Comparison of ENCODE assay signal across 14 cellular contexts in genomic region chr5:170301901-170302728, GRCh38. TPM values are rescaled to one million over a fixed set of nuclear protein-coding genes. Genes with fewer than 3 reads are reported as not detected.
DNase-seq lines count a peak whose midpoint lies in the region; ATAC-seq, FAIRE-seq and TF ChIP-seq lines count a peak whose summit lies in the region.
"Had no signal": no experiment of that assay in that cellular context is flagged by ENCODE, and none has a peak within 500 bp of the region (broad histone marks: within the 10 kb centered on the region; RNA-seq: fewer than 3 reads in every experiment).

No MANE protein-coding gene starts in this region.

- H2BK120ac ChIP-seq in trophoblast cell (ENCODE audit: insufficient read depth, low read length, poor library complexity) (no peak overlapping the region), mesendoderm (ENCODE audit: low read depth, low read length) (no peak overlapping the region)

- H4K20me1 ChIP-seq in Loucy (ENCODE audit: insufficient read depth, low read length, poor library complexity, severe bottlenecking): no peaks in the 10 kb centered on the region
- no peaks in the 10 kb centered on the region for H4K20me1 ChIP-seq in PC-9 (ENCODE audit: insufficient read depth)

- H2BK5ac ChIP-seq in trophoblast cell (ENCODE audit: low read depth, low read length, poor library complexity) (no peak overlapping the region), mesendoderm (ENCODE audit: low read length) (no peak overlapping the region)

- DNase-seq in activated CD4-positive, alpha-beta T cell treated with anti-CD3 and anti-CD28 coated beads for 36 hours: no peak
- no peak for DNase-seq in activated CD4-positive, alpha-beta T cell treated with anti-CD3 and anti-CD28 coated beads for 1 hour
- DNase-seq in colonic mucosa (no peak), trophoblast cell (no peak), PC-9 (no peak), frontal cortex (ENCODE audit: low spot score in 2 of 2) (no peak), mesendoderm (no peak)
- DNase-seq: DMS 273 treated with DMSO at 0.1 percent for 48 hours, foreskin melanocyte, SW 1271 had no signal

- H2BK15ac ChIP-seq in mesendoderm (replicated peaks; ENCODE audit: low read depth): no peak overlapping the region

- POLR2A ChIA-PET in activated CD4-positive, alpha-beta T cell treated with anti-CD3 and anti-CD28 coated beads for 36 hours (lab: Charles Lee): interaction anchor here (0.7 to 1.4 kb wide), 2 partner anchors 12 to 29 kb away, joined by 4 to 5 read pairs; no protein-coding TSS in a partner anchor
- POLR2A ChIA-PET in PC-9 (lab: Charles Lee; ENCODE audit: unreplicated experiment): no interaction called here

- H3K36me3 Mint-ChIP-seq in activated CD4-positive, alpha-beta T cell treated with anti-CD3 and anti-CD28 coated beads for 36 hours (ENCODE audit: low read depth): peaks cover 5% of the 10 kb centered on the region

- H3K9ac ChIP-seq in Loucy (ENCODE audit: low read depth, low read length, poor library complexity, severe bottlenecking) (peak overlapping the region; percentile 72), colonic mucosa (ENCODE audit: low read depth in 2 of 2, low read length in 2 of 2) (peak overlapping the region in 1 of 2 donors; percentile 55), trophoblast cell (ENCODE audit: low read length) (peak overlapping the region; percentile 17), mesendoderm (ENCODE audit: low read length) (no peak overlapping the region)

- no peak overlapping the region for H3K14ac ChIP-seq in trophoblast cell (ENCODE audit: low read length)

- no CpG with 5 or more reads among the region's 13 CpGs for WGBS in trophoblast cell (ENCODE audit: extremely low coverage, insufficient coverage, insufficient read length)
- WGBS in mesendoderm (ENCODE audit: extremely low coverage, insufficient coverage, low lambda C conversion rate): no CpG with 5 or more reads among the region's 13 CpGs

- H2AFZ ChIP-seq in Loucy (ENCODE audit: low read length): no peak overlapping the region
- no peak overlapping the region for H2AFZ ChIP-seq in trophoblast cell (ENCODE audit: insufficient read depth, low read length, poor library complexity)
- H2AFZ ChIP-seq in PC-9: no peak overlapping the region

- H4K91ac ChIP-seq in trophoblast cell (ENCODE audit: low read depth, low read length): no peak overlapping the region

- peak overlapping the region; percentile 67 for H3K4me3 ChIP-seq in Loucy (ENCODE audit: low read length, poor library complexity, severe bottlenecking)
- H3K4me3 ChIP-seq in colonic mucosa: no peak overlapping the region
- no peak overlapping the region for H3K4me3 ChIP-seq in trophoblast cell (ENCODE audit: low read depth, low read length)
- H3K4me3 ChIP-seq in PC-9: no peak overlapping the region
- no peak overlapping the region for H3K4me3 ChIP-seq in mesendoderm (ENCODE audit: low read length)
- H3K4me3 ChIP-seq: ascending aorta had no signal

- CTCF ChIA-PET in activated CD4-positive, alpha-beta T cell treated with anti-CD3 and anti-CD28 coated beads for 36 hours (lab: Charles Lee): interaction anchor here (0.7 to 2.5 kb wide), 9 partner anchors 8 to 114 kb away, joined by 3 to 16 read pairs (median 5); no protein-coding TSS in a partner anchor
- CTCF ChIA-PET in PC-9 (lab: Charles Lee): no interaction called here

- H3K18ac ChIP-seq in trophoblast cell (ENCODE audit: low read length) (no peak overlapping the region), mesendoderm (ENCODE audit: low read length) (no peak overlapping the region)

- H3F3A ChIP-seq in Loucy (ENCODE audit: low read depth): 0 out of 2 replicates have a peak, but pooled peaks cover 3% of the 10 kb centered on the region
- H3F3A ChIP-seq in PC-9 (ENCODE audit: insufficient read depth, low read depth): no peaks in the 10 kb centered on the region; the same call in 1 of the 2 replicates

- H3K79me2 ChIP-seq in Loucy (ENCODE audit: insufficient read depth, low read length): peaks cover 43% of the 10 kb centered on the region
- no peaks in the 10 kb centered on the region for H3K79me2 ChIP-seq in trophoblast cell (ENCODE audit: control insufficient read depth, insufficient read depth, low read length, poor library complexity)
- H3K79me2 ChIP-seq in PC-9 (ENCODE audit: low read depth): no peaks in the 10 kb centered on the region
- no peaks in the 10 kb centered on the region for H3K79me2 ChIP-seq in mesendoderm (ENCODE audit: control insufficient read depth, insufficient read depth, low read length)

- H2AK5ac ChIP-seq in trophoblast cell (ENCODE audit: low read length) (no peak overlapping the region), mesendoderm (ENCODE audit: low read length) (no peak overlapping the region)

- peaks cover 90% of the 10 kb centered on the region for H3K4me1 Mint-ChIP-seq in activated CD4-positive, alpha-beta T cell treated with anti-CD3 and anti-CD28 coated beads for 36 hours

- H3K9me3 ChIP-seq in Loucy (ENCODE audit: insufficient read depth, low read depth, low read length) (no peaks in the 10 kb centered on the region), colonic mucosa (no peaks in the 10 kb centered on the region), trophoblast cell (ENCODE audit: insufficient read depth, low read depth, low read length) (no peaks in the 10 kb centered on the region), PC-9 (ENCODE audit: insufficient read depth, low read depth) (no peaks in the 10 kb centered on the region)
- H3K9me3 ChIP-seq: ascending aorta had no signal

- H3K27ac ChIP-seq in colonic mucosa (peak overlapping the region; percentile 32), trophoblast cell (ENCODE audit: low read depth, low read length) (no peak overlapping the region), PC-9 (no peak overlapping the region), mesendoderm (ENCODE audit: low read depth, low read length) (no peak overlapping the region)
- H3K27ac ChIP-seq: ascending aorta had no signal

- ATAC-seq in activated CD4-positive, alpha-beta T cell treated with anti-CD3 and anti-CD28 coated beads for 36 hours: no peak

- H3K27me3 Mint-ChIP-seq in activated CD4-positive, alpha-beta T cell treated with anti-CD3 and anti-CD28 coated beads for 36 hours: no peaks in the 10 kb centered on the region

- peak overlapping the region; percentile 70 for H3K4me3 Mint-ChIP-seq in activated CD4-positive, alpha-beta T cell treated with anti-CD3 and anti-CD28 coated beads for 36 hours

- H3K79me1 ChIP-seq in trophoblast cell (ENCODE audit: low read length) (peaks cover 2% of the 10 kb centered on the region), mesendoderm (ENCODE audit: low read length) (no peaks in the 10 kb centered on the region)

- no peak overlapping the region for H4K12ac ChIP-seq in trophoblast cell (ENCODE audit: low read depth, low read length)

- H3K4me2 ChIP-seq in Loucy (ENCODE audit: low read depth, low read length, poor library complexity, severe bottlenecking): peak overlapping the region; percentile 84
- no peak overlapping the region for H3K4me2 ChIP-seq in trophoblast cell (ENCODE audit: low read length)
- no peak overlapping the region for H3K4me2 ChIP-seq in PC-9
- H3K4me2 ChIP-seq in mesendoderm (ENCODE audit: low read length): no peak overlapping the region

- TF ChIP-seq CTCF in Loucy (conservative IDR thresholded peaks at IDR 0.05; ENCODE audit: low read length) (no peak), colonic mucosa (IDR thresholded peaks at IDR 0.05) (no peak), PC-9 (conservative IDR thresholded peaks at IDR 0.05) (no peak)

- no peaks in the 10 kb centered on the region for H3K9me3 Mint-ChIP-seq in activated CD4-positive, alpha-beta T cell treated with anti-CD3 and anti-CD28 coated beads for 36 hours (ENCODE audit: low read depth)

- no peak overlapping the region for H4K5ac ChIP-seq in mesendoderm (ENCODE audit: low read length)

- H3K27me3 ChIP-seq in Loucy (ENCODE audit: insufficient read depth, low read length, poor library complexity, severe bottlenecking) (no peaks in the 10 kb centered on the region), colonic mucosa (no peaks in the 10 kb centered on the region), trophoblast cell (ENCODE audit: insufficient read depth, low read length) (no peaks in the 10 kb centered on the region), PC-9 (ENCODE audit: insufficient read depth, low read depth) (no peaks in the 10 kb centered on the region), mesendoderm (ENCODE audit: insufficient read depth, low read length, poor library complexity) (no peaks in the 10 kb centered on the region)
- H3K27me3 ChIP-seq: ascending aorta had no signal

- H4K8ac ChIP-seq in trophoblast cell (ENCODE audit: low read depth, low read length): no peak overlapping the region
- H4K8ac ChIP-seq in mesendoderm (ENCODE audit: low read depth, low read length): no peak overlapping the region

- H3K23ac ChIP-seq in trophoblast cell (ENCODE audit: low read length): no peak overlapping the region
- H3K23ac ChIP-seq in mesendoderm (ENCODE audit: low read length): no peak overlapping the region

- no peaks in the 10 kb centered on the region for H3K36me3 ChIP-seq in Loucy (ENCODE audit: insufficient read depth, low read length)
- no peaks in the 10 kb centered on the region for H3K36me3 ChIP-seq in colonic mucosa
- no peaks in the 10 kb centered on the region for H3K36me3 ChIP-seq in trophoblast cell (ENCODE audit: control insufficient read depth in 1 of 2, insufficient read depth in 2 of 2, low read length in 2 of 2)
- H3K36me3 ChIP-seq in PC-9 (ENCODE audit: low read depth): no peaks in the 10 kb centered on the region
- no peaks in the 10 kb centered on the region for H3K36me3 ChIP-seq in mesendoderm (ENCODE audit: control insufficient read depth, insufficient read depth, low read length)
- H3K36me3 ChIP-seq: ascending aorta had no signal

- H3K4me1 ChIP-seq in Loucy (ENCODE audit: insufficient read depth, low read length, poor library complexity, severe bottlenecking) (peaks cover 57% of the 10 kb centered on the region), colonic mucosa (no peaks in the 10 kb centered on the region), trophoblast cell (ENCODE audit: control insufficient read depth in 1 of 2, insufficient read depth in 2 of 2, low read length in 2 of 2) (peaks cover 2 to 6% of the 10 kb centered on the region in 2 experiments), PC-9 (replicated peaks; ENCODE audit: insufficient read depth) (peaks cover 11% of the 10 kb centered on the region), mesendoderm (ENCODE audit: control insufficient read depth, low read depth, low read length) (no peaks in the 10 kb centered on the region)

- H3K4ac ChIP-seq in trophoblast cell (ENCODE audit: low read depth, low read length) (no peak overlapping the region), mesendoderm (ENCODE audit: low read depth, low read length) (no peak overlapping the region)

- H3K9me2 ChIP-seq in Loucy (replicated peaks; ENCODE audit: low read depth, low read length) (no peaks in the 10 kb centered on the region), PC-9 (ENCODE audit: insufficient read depth) (no peaks in the 10 kb centered on the region; the same call in 1 of the 2 replicates)

- peak overlapping the region; percentile 92 for H3K27ac Mint-ChIP-seq in activated CD4-positive, alpha-beta T cell treated with anti-CD3 and anti-CD28 coated beads for 36 hours

- BruUV-seq in PC-9 (replicated peaks; lab: Mats Ljungman, UMichigan): no TSS peak

- H3K56ac ChIP-seq in mesendoderm (ENCODE audit: low read length): no peak overlapping the region

- no peak for FAIRE-seq in frontal cortex (lab: Jason Lieb, UNC)
- FAIRE-seq: small intestine had no signal

- no peak overlapping the region for H2BK12ac ChIP-seq in trophoblast cell (ENCODE audit: low read length)

- intact Hi-C loops in activated CD4-positive, alpha-beta T cell treated with anti-CD3 and anti-CD28 coated beads for 36 hours (cut with DNase I, micrococcal nuclease): loop anchor here in 1 of 2 experiments (5.0 kb wide), 1 partner anchor 35 kb away; no protein-coding TSS in a partner anchor
- intact Hi-C loops in colonic mucosa (cut with DNase I) (no loop called here), PC-9 (cut with micrococcal nuclease; ENCODE audit: unreplicated experiment) (no loop called here)

RNA-seq across cellular contexts. Expression of gene LCP2, which starts 4.5 kb away (rescaled TPM):
- total RNA-seq in activated CD4-positive, alpha-beta T cell treated with anti-CD3 and anti-CD28 coated beads for 36 hours: 100 to 1,000 TPM; 173 to 232 TPM
- total RNA-seq in colonic mucosa (10 to 100 TPM in 1 of 2 donors, 1 to 10 TPM in 1; 8.0 to 13.4 TPM), PC-9 (2021) (not detected in 2 replicates), frontal cortex (1.2 TPM)
- polyA plus RNA-seq in trophoblast cell (2013): 0.15 and 0.19 TPM in 2 replicates
- polyA plus RNA-seq in mesendoderm (2013, experiment 1 of 2): 0.13 TPM
- polyA plus RNA-seq in mesendoderm (2013, experiment 2 of 2): 0.10 TPM
- total RNA-seq: A172 had no signal

Comparison
In these comparisons a context has a peak if more than half of its experiments do, and no peak if none do; other contexts are left out.
1. RNA of gene LCP2, which starts 4.5 kb away (total RNA-seq): 173 to 232 TPM in activated CD4-positive, alpha-beta T cell treated with anti-CD3 and anti-CD28 coated beads for 36 hours; 8.0 to 13.4 TPM in colonic mucosa, 1.2 TPM in frontal cortex (single experiment) and not detected in PC-9; every median in the first group is over 10 times any median in the second.